In genomic region chr21:33997432-33997831, GRCh38 we compare ENCODE assay signal across 28 cellular contexts.
"Had no signal": no experiment of that assay in that cellular context is flagged by ENCODE, and none has a peak within 500 bp of the region (broad histone marks: within the 10 kb centered on the region; RNA-seq: fewer than 3 reads in every experiment).

No MANE protein-coding gene starts in this region.

- H3K27me3 ChIP-seq: esophagus squamous epithelium, gastrocnemius medialis, heart right ventricle, left lung had no signal

- H3K4me1 ChIP-seq: esophagus squamous epithelium, gastrocnemius medialis, left lung, lower lobe of right lung had no signal

- ATAC-seq: effector memory CD8-positive, alpha-beta T cell; esophagus mucosa; gastrocnemius medialis; heart right ventricle; left cardiac atrium; left lung; left ventricle myocardium superior; lower lobe of right lung; mucosa of descending colon had no signal

- H3K4me3 Mint-ChIP-seq: dendritic cell treated with granulocyte-macrophage colony-stimulating factor and Interleukin-4, amounts not matched to agents 40 ng/mL and 50 ng/mL, for 4 days; effector memory CD8-positive, alpha-beta T cell; endodermal cell; mesothelial cell of epicardium; naive B cell had no signal

- H3K9me3 ChIP-seq: esophagus squamous epithelium, gastrocnemius medialis, left lung, lower lobe of right lung, mucosa of descending colon had no signal

- FAIRE-seq: colon, endometrium, islet of Langerhans, keratinocyte had no signal

- H3K27me3 Mint-ChIP-seq: dendritic cell treated with granulocyte-macrophage colony-stimulating factor and Interleukin-4, amounts not matched to agents 40 ng/mL and 50 ng/mL, for 4 days; effector memory CD8-positive, alpha-beta T cell; naive B cell had no signal

- H3K27ac Mint-ChIP-seq: dendritic cell treated with granulocyte-macrophage colony-stimulating factor and Interleukin-4, amounts not matched to agents 40 ng/mL and 50 ng/mL, for 4 days; effector memory CD8-positive, alpha-beta T cell; endodermal cell; mesothelial cell of epicardium; naive B cell had no signal

- H3K27ac ChIP-seq: coronary artery, epithelial cell of prostate, esophagus squamous epithelium, gastrocnemius medialis, heart right ventricle, left lung, lower lobe of right lung had no signal

- H3K36me3 ChIP-seq: esophagus squamous epithelium, gastrocnemius medialis, heart right ventricle, left lung, lower lobe of right lung had no signal

- H3K4me3 ChIP-seq: coronary artery, esophagus squamous epithelium, gastrocnemius medialis, heart right ventricle, left lung, lower lobe of right lung, mucosa of descending colon had no signal

- DNase-seq: effector CD8-positive, alpha-beta T cell; effector memory CD8-positive, alpha-beta T cell; endodermal cell; erythroblast; esophagus squamous epithelium; foreskin fibroblast; foreskin melanocyte; gastrocnemius medialis; glutamatergic neuron; head of caudate nucleus; heart right ventricle; hippocampal formation; left cardiac atrium; left lung; left ventricle myocardium superior; lower lobe of right lung; mesenchymal stem cell; mucosa of descending colon; naive B cell had no signal
